In genomic region chr18:76494541-76495403, GRCh38 we compare ENCODE assay signal across 9 cellular contexts. TPM values are rescaled to one million over a fixed set of nuclear protein-coding genes. Genes with fewer than 3 reads are reported as not detected.
A peak's percentile ranks its signal among the peaks of the same experiment; 100 is the strongest.
DNase-seq lines count a peak whose midpoint lies in the region; ATAC-seq, FAIRE-seq and TF ChIP-seq lines count a peak whose summit lies in the region.
"Had no signal": no experiment of that assay in that cellular context is flagged by ENCODE, and none has a peak within 500 bp of the region (broad histone marks: within the 10 kb centered on the region; RNA-seq: fewer than 3 reads in every experiment).

TSS of gene ZNF516 (minus strand) at chr18:76495242. CDS start at chr18:76443054, 52,188 bp downstream.

- H3K4me1 ChIP-seq in neural progenitor cell = peaks cover 40% of the 10 kb centered on the region

- no peak for FAIRE-seq in frontal cortex (lab: Jason Lieb, UNC)

- H3K4me3 ChIP-seq in MG63 (peak within 1 kb of the TSS; percentile 54; the same call in 1 of the 2 replicates), neural progenitor cell (peak within 1 kb of the TSS; percentile 89)

- no peak for TF ChIP-seq CTCF in neural progenitor cell (IDR thresholded peaks at IDR 0.05)

- peaks cover 56% of the 10 kb centered on the region for H3K27me3 Mint-ChIP-seq in activated T-cell treated with anti-CD3 and anti-CD28 coated beads, Interleukin-2, amount 50 U/mL, for 24 hours
- peaks cover 10% of the 10 kb centered on the region for H3K27me3 Mint-ChIP-seq in neural progenitor cell (ENCODE audit: insufficient read depth, low read depth)

- H3K9ac ChIP-seq in neural progenitor cell = peak within 1 kb of the TSS; percentile 56

- H3K27ac ChIP-seq in neural progenitor cell = peak within 1 kb of the TSS; percentile 89
- H3K27ac ChIP-seq: C4-2B had no signal

- peaks cover 42% of the 10 kb centered on the region for H3K79me2 ChIP-seq in neural progenitor cell (ENCODE audit: low read depth)

- H3K9me3 ChIP-seq in MG63 (no peaks in the 10 kb centered on the region), neural progenitor cell (ENCODE audit: low read depth) (no peaks in the 10 kb centered on the region)

- no peak for ATAC-seq in HG03135 (IDR thresholded peaks at IDR 0.05; ENCODE audit: unreplicated experiment)

- peaks cover 43% of the 10 kb centered on the region for H3K4me1 Mint-ChIP-seq in activated T-cell treated with anti-CD3 and anti-CD28 coated beads, Interleukin-2, amount 50 U/mL, for 24 hours (ENCODE audit: low read depth)
- H3K4me1 Mint-ChIP-seq in neural progenitor cell = peaks cover 40% of the 10 kb centered on the region

- H3K27ac Mint-ChIP-seq in activated T-cell treated with anti-CD3 and anti-CD28 coated beads, Interleukin-2, amount 50 U/mL, for 24 hours = peak within 1 kb of the TSS; percentile 76
- H3K27ac Mint-ChIP-seq in neural progenitor cell = peak within 1 kb of the TSS; percentile 99

- H2AFZ ChIP-seq in neural progenitor cell (replicated peaks) = no peak within 1 kb of the TSS

- peaks cover 29% of the 10 kb centered on the region for H3K27me3 ChIP-seq in MG63
- H3K27me3 ChIP-seq in neural progenitor cell = peaks cover 18% of the 10 kb centered on the region

- H3K4me3 Mint-ChIP-seq in activated T-cell treated with anti-CD3 and anti-CD28 coated beads, Interleukin-2, amount 50 U/mL, for 24 hours = peak within 1 kb of the TSS; percentile 88
- peak within 1 kb of the TSS; percentile 97 for H3K4me3 Mint-ChIP-seq in neural progenitor cell

- H3K4me2 ChIP-seq in neural progenitor cell = peak within 1 kb of the TSS; percentile 90

- peaks cover 27% of the 10 kb centered on the region for H4K20me1 ChIP-seq in neural progenitor cell (ENCODE audit: low read depth)

- H3F3A ChIP-seq in neural progenitor cell (ENCODE audit: low read depth) = peaks cover 72% of the 10 kb centered on the region

- H3K36me3 ChIP-seq in MG63 (no peaks in the 10 kb centered on the region), neural progenitor cell (no peaks in the 10 kb centered on the region)

- peaks cover 8% of the 10 kb centered on the region for H3K36me3 Mint-ChIP-seq in activated T-cell treated with anti-CD3 and anti-CD28 coated beads, Interleukin-2, amount 50 U/mL, for 24 hours (ENCODE audit: low read depth)
- H3K36me3 Mint-ChIP-seq in neural progenitor cell = no peaks in the 10 kb centered on the region

- no peaks in the 10 kb centered on the region for H3K9me3 Mint-ChIP-seq in activated T-cell treated with anti-CD3 and anti-CD28 coated beads, Interleukin-2, amount 50 U/mL, for 24 hours
- H3K9me3 Mint-ChIP-seq in neural progenitor cell = no peaks in the 10 kb centered on the region

- DNase-seq in NCI-H2081 (lab: John Stamatoyannopoulos, UW) = peak; percentile 50 to 66
- DNase-seq in NCI-H2081 treated with DMSO at 0.1 percent for 48 hours (lab: John Stamatoyannopoulos, UW) = no peak
- DNase-seq in MG63 = peak; percentile 6
- DNase-seq in activated T-cell treated with anti-CD3 and anti-CD28 coated beads, Interleukin-2, amount 50 U/mL, for 24 hours = peak; percentile 44
- DNase-seq in frontal cortex (ENCODE audit: low spot score in 2 of 2) = peak in 1 of 2 donors; percentile 61
- DNase-seq in neural progenitor cell (ENCODE audit: low spot score) = peak; percentile 87
- DNase-seq in LoVo (ENCODE audit: low spot score) = no peak

RNA-seq across cellular contexts. Expression of gene ZNF516, which starts in this region (rescaled TPM):
- total RNA-seq in MG63 (2014; rRNA removed; shearing (Covaris generic); ENCODE audit: low replicate concordance) = 1.7 and 2.4 TPM in 2 replicates
- total RNA-seq in frontal cortex (14.3 TPM), neural progenitor cell (ENCODE audit: low replicate concordance) (45.5 and 83.3 TPM in 2 replicates)

Comparison
In these comparisons a context has a peak if more than half of its experiments do, and no peak if none do; other contexts are left out.
1. DNase-seq: peak in NCI-H2081 (2 of 2), MG63 (single experiment), activated T-cell treated with anti-CD3 and anti-CD28 coated beads, Interleukin-2, amount 50 U/mL, for 24 hours (single experiment) and neural progenitor cell (single experiment); none in NCI-H2081 treated with DMSO at 0.1 percent for 48 hours (single experiment) and LoVo (single experiment).